In genomic region chr15:48177383-48177874, GRCh38 we compare ENCODE assay signal across 9 cellular contexts. TPM values are rescaled to one million over a fixed set of nuclear protein-coding genes. Genes with fewer than 3 reads are reported as not detected.
A peak's percentile ranks its signal among the peaks of the same experiment; 100 is the strongest.
DNase-seq lines count a peak whose midpoint lies in the region; ATAC-seq, FAIRE-seq and TF ChIP-seq lines count a peak whose summit lies in the region.
"Had no signal": no experiment of that assay in that cellular context is flagged by ENCODE, and none has a peak within 500 bp of the region (broad histone marks: within the 10 kb centered on the region; RNA-seq: fewer than 3 reads in every experiment).

No MANE protein-coding gene starts in this region.

- H3K4me1 ChIP-seq in pancreas, result peaks cover 0 to 7% (median 7%) of the 10 kb centered on the region in 3 donors

- WGBS in pancreas, 2 donors, result 2 to 4% methylated on average over 15 of the region's 15 CpGs

- peak overlapping the region; percentile 40 to 85 (median 63) for H3K4me3 ChIP-seq in pancreas

- intact Hi-C loops in pancreas (cut with DNase I), result no loop called here

- no peaks in the 10 kb centered on the region for H3K9me3 Mint-ChIP-seq in activated naive CD4-positive, alpha-beta T cell treated with anti-CD3 and anti-CD28 coated beads, Interleukin-2, amount 50 U/mL, for 72 hours

- ATAC-seq in GM18499 (IDR thresholded peaks at IDR 0.05; ENCODE audit: insufficient read depth, unreplicated experiment) (peak; percentile 48), HG02870 (IDR thresholded peaks at IDR 0.05; ENCODE audit: unreplicated experiment) (peak; percentile 68), pancreas (peak; percentile 80 to 89 (median 84))
- peak; percentile 76 to 80 for ATAC-seq in activated naive CD4-positive, alpha-beta T cell treated with anti-CD3 and anti-CD28 coated beads, Interleukin-2, amount 50 U/mL, for 72 hours

- peak overlapping the region; percentile 61 to 83 (median 70) for H3K27ac ChIP-seq in pancreas

- H3K36me3 ChIP-seq in pancreas, result no peaks in the 10 kb centered on the region

- peak overlapping the region; percentile 95 to 99 for H3K27ac Mint-ChIP-seq in activated naive CD4-positive, alpha-beta T cell treated with anti-CD3 and anti-CD28 coated beads, Interleukin-2, amount 50 U/mL, for 72 hours

- TF ChIP-seq CTCF in pancreas (IDR thresholded peaks at IDR 0.05), result no peak

- no peak for FAIRE-seq in pancreas (lab: Jason Lieb, UNC)

- peaks cover 14 to 17% of the 10 kb centered on the region in 2 donors for H3K36me3 Mint-ChIP-seq in activated naive CD4-positive, alpha-beta T cell treated with anti-CD3 and anti-CD28 coated beads, Interleukin-2, amount 50 U/mL, for 72 hours

- H3K9me3 ChIP-seq in pancreas, result no peaks in the 10 kb centered on the region

- H3K27me3 ChIP-seq in pancreas, result peaks cover 0 to 3% (median 0%) of the 10 kb centered on the region in 4 donors

- DNase-seq in AG08396 (ENCODE audit: low spot score) (peak; percentile 51), NCI-H1694 (lab: John Stamatoyannopoulos, UW) (peak; percentile 47), glomerular visceral epithelial cell (ENCODE audit: extremely low spot score) (peak; percentile 59), pancreas (no peak), RKO (ENCODE audit: low spot score) (no peak)
- no peak for DNase-seq in activated naive CD4-positive, alpha-beta T cell treated with anti-CD3 and anti-CD28 coated beads, Interleukin-2, amount 50 U/mL, for 72 hours (ENCODE audit: low spot score in 2 of 2)

RNA-seq across cellular contexts. Expression of gene MYEF2, which starts 0.7 kb away (rescaled TPM):
- total RNA-seq in activated naive CD4-positive, alpha-beta T cell treated with anti-CD3 and anti-CD28 coated beads, Interleukin-2, amount 50 U/mL, for 72 hours, result 10 to 100 TPM; 33.0 to 46.4 TPM
- 10 to 100 TPM; 10.5 to 21.5 (median 15.1) TPM for total RNA-seq in pancreas
- polyA plus RNA-seq in pancreas, result 10 to 100 TPM; 14.5 to 28.0 TPM

RNA-seq across cellular contexts. Expression of gene CTXN2, which starts 14.0 kb away (rescaled TPM):
- total RNA-seq in activated naive CD4-positive, alpha-beta T cell treated with anti-CD3 and anti-CD28 coated beads, Interleukin-2, amount 50 U/mL, for 72 hours, result not detected
- under 1 TPM in 2 of 6 donors, not detected in 4; 0.06 to 0.09 TPM for total RNA-seq in pancreas
- under 1 TPM; 0.15 to 0.73 TPM for polyA plus RNA-seq in pancreas
- total RNA-seq: SK-MEL-5 had no signal

RNA-seq across cellular contexts. Expression of gene SLC12A1, which starts 28.7 kb away (rescaled TPM):
- not detected for total RNA-seq in activated naive CD4-positive, alpha-beta T cell treated with anti-CD3 and anti-CD28 coated beads, Interleukin-2, amount 50 U/mL, for 72 hours
- under 1 TPM in 2 of 6 donors, not detected in 4; 0.03 to 0.23 TPM for total RNA-seq in pancreas
- polyA plus RNA-seq in pancreas, result under 1 TPM in 1 of 2 donors, not detected in 1; 0.05 TPM

RNA-seq across cellular contexts. Expression of gene SLC24A5, which starts 56.6 kb away (rescaled TPM):
- total RNA-seq in activated naive CD4-positive, alpha-beta T cell treated with anti-CD3 and anti-CD28 coated beads, Interleukin-2, amount 50 U/mL, for 72 hours, result not detected
- total RNA-seq in pancreas, result not detected
- under 1 TPM in 1 of 2 donors, not detected in 1; 0.19 TPM for polyA plus RNA-seq in pancreas

Comparison
In these comparisons a context has a peak if more than half of its experiments do, and no peak if none do; other contexts are left out.
1. DNase-seq: peak in AG08396 (single experiment), NCI-H1694 (single experiment) and glomerular visceral epithelial cell (single experiment); none in activated naive CD4-positive, alpha-beta T cell treated with anti-CD3 and anti-CD28 coated beads, Interleukin-2, amount 50 U/mL, for 72 hours (0 of 2), pancreas (0 of 6) and RKO (single experiment).
2. Peak in every context shown above with its lines, with median percentiles within 50 percentile points of each other: ATAC-seq.